Comparison of ENCODE assay signal across 24 cellular contexts in genomic region chr6:63427951-63428350, GRCh38.
"Had no signal": no experiment of that assay in that cellular context is flagged by ENCODE, and none has a peak within 500 bp of the region (broad histone marks: within the 10 kb centered on the region; RNA-seq: fewer than 3 reads in every experiment).

No MANE protein-coding gene starts in this region.

- H3K9me3 ChIP-seq: colonic mucosa, esophagus muscularis mucosa, esophagus squamous epithelium, gastrocnemius medialis had no signal

- ATAC-seq: effector memory CD8-positive, alpha-beta T cell; esophagus mucosa; foreskin keratinocyte; gastroesophageal sphincter; heart left ventricle; heart right ventricle had no signal

- H3K4me3 ChIP-seq: colonic mucosa, coronary artery, dorsolateral prefrontal cortex, esophagus muscularis mucosa, esophagus squamous epithelium, gastrocnemius medialis, gastroesophageal sphincter, heart left ventricle, heart right ventricle had no signal

- H3K36me3 ChIP-seq: colonic mucosa, esophagus muscularis mucosa, esophagus squamous epithelium, gastrocnemius medialis, gastroesophageal sphincter, heart left ventricle, heart right ventricle had no signal

- H3K27ac ChIP-seq: colonic mucosa, coronary artery, dorsolateral prefrontal cortex, epithelial cell of prostate, esophagus muscularis mucosa, esophagus squamous epithelium, foreskin keratinocyte, gastroesophageal sphincter, heart left ventricle, heart right ventricle had no signal

- H3K27me3 ChIP-seq: colonic mucosa, esophagus muscularis mucosa, esophagus squamous epithelium, foreskin keratinocyte, gastrocnemius medialis, gastroesophageal sphincter, heart left ventricle, heart right ventricle had no signal

- H3K4me1 ChIP-seq: colonic mucosa, esophagus muscularis mucosa, esophagus squamous epithelium, foreskin keratinocyte, gastroesophageal sphincter, heart left ventricle, heart right ventricle had no signal

- DNase-seq: colonic mucosa; cortex of kidney; dermis blood vessel endothelial cell; dorsolateral prefrontal cortex; effector CD4-positive, alpha-beta T cell; effector CD8-positive, alpha-beta T cell; effector memory CD4-positive, alpha-beta T cell; effector memory CD8-positive, alpha-beta T cell; endodermal cell; erythroblast; esophagus squamous epithelium; foreskin fibroblast; foreskin keratinocyte; foreskin melanocyte; gastrocnemius medialis; glutamatergic neuron; head of caudate nucleus; heart left ventricle; heart right ventricle had no signal
